ENCODE assay signal across 1 cellular context in genomic region chr18:67845035-67845434, GRCh38.
TF ChIP-seq lines count a peak whose summit lies in the region.

No MANE protein-coding gene starts in this region.

TF ChIP-seq in liver, 16 proteins besides CTCF, POLR2A, EP300 and RAD21 (continued from another document):
- TF ChIP-seq REST (IDR thresholded peaks at IDR 0.05), result no peak
- TF ChIP-seq GABPA (IDR thresholded peaks at IDR 0.05 in 1 of 2, conservative IDR thresholded peaks at IDR 0.05 in 1 of 2), result no peak
- TF ChIP-seq FOXA1 (IDR thresholded peaks at IDR 0.05), result no peak
- no peak for TF ChIP-seq HNF4A (conservative IDR thresholded peaks at IDR 0.05)
- no peak for TF ChIP-seq YY1 (IDR thresholded peaks at IDR 0.05)
- no peak for TF ChIP-seq JUND (IDR thresholded peaks at IDR 0.05)
- no peak for TF ChIP-seq HNF4G (IDR thresholded peaks at IDR 0.05)
- no peak for TF ChIP-seq EGR1 (IDR thresholded peaks at IDR 0.05; ENCODE audit: low read depth in 2 of 2)
- TF ChIP-seq, protein P1, sequence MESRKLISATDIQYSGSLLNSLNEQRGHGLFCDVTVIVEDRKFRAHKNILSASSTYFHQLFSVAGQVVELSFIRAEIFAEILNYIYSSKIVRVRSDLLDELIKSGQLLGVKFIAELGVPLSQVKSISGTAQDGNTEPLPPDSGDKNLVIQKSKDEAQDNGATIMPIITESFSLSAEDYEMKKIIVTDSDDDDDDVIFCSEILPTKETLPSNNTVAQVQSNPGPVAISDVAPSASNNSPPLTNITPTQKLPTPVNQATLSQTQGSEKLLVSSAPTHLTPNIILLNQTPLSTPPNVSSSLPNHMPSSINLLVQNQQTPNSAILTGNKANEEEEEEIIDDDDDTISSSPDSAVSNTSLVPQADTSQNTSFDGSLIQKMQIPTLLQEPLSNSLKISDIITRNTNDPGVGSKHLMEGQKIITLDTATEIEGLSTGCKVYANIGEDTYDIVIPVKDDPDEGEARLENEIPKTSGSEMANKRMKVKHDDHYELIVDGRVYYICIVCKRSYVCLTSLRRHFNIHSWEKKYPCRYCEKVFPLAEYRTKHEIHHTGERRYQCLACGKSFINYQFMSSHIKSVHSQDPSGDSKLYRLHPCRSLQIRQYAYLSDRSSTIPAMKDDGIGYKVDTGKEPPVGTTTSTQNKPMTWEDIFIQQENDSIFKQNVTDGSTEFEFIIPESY (IDR thresholded peaks at IDR 0.05), result no peak
- no peak for TF ChIP-seq RXRA (IDR thresholded peaks at IDR 0.05)
- TF ChIP-seq NR2F2 (IDR thresholded peaks at IDR 0.05), result no peak
